ENCODE assay signal across 21 cellular contexts in genomic region chr1:31755197-31755611, GRCh38. TPM values are rescaled to one million over a fixed set of nuclear protein-coding genes. Genes with fewer than 3 reads are reported as not detected.
DNase-seq lines count a peak whose midpoint lies in the region; ATAC-seq and TF ChIP-seq lines count a peak whose summit lies in the region.
"Had no signal": no experiment of that assay in that cellular context is flagged by ENCODE, and none has a peak within 500 bp of the region (broad histone marks: within the 10 kb centered on the region; RNA-seq: fewer than 3 reads in every experiment).

No MANE protein-coding gene starts in this region.

- no peaks in the 10 kb centered on the region for H3K9me3 ChIP-seq in neural progenitor cell (ENCODE audit: low read depth)
- H3K9me3 ChIP-seq: vagina had no signal

- peaks cover 20% of the 10 kb centered on the region for H3K4me1 ChIP-seq in neural progenitor cell
- peaks cover 33% of the 10 kb centered on the region for H3K4me1 ChIP-seq in GM23338 (ENCODE audit: insufficient read depth)

- H4K20me1 ChIP-seq in neural progenitor cell (ENCODE audit: low read depth) (peaks cover 8% of the 10 kb centered on the region), GM23338 (replicated peaks; ENCODE audit: insufficient read depth) (peaks cover 3% of the 10 kb centered on the region; the same call in 1 of the 2 replicates)

- H3K4me3 Mint-ChIP-seq in neural progenitor cell (peak overlapping the region; percentile 14), GM23338 (no peak overlapping the region)
- H3K4me3 Mint-ChIP-seq: CD4-positive, CD25-positive, alpha-beta regulatory T cell; natural killer cell; stimulated activated naive B cell treated with anti-CD40 and anti-IgM and Interleukin-4, amounts not matched to agents 10 μg/mL and 1 μg/mL and 100 μg/mL, for 72 hours had no signal

- TF ChIP-seq CTCF in epithelial cell of esophagus (IDR thresholded peaks at IDR 0.05; ENCODE audit: insufficient read depth, low read depth, low read length, missing control alignments) (no peak), neural progenitor cell (IDR thresholded peaks at IDR 0.05) (no peak), GM23338 (conservative IDR thresholded peaks at IDR 0.05; ENCODE audit: low read depth in 2 of 2) (no peak)

- H3K27ac Mint-ChIP-seq in neural progenitor cell (peak overlapping the region; percentile 16), GM23338 (no peak overlapping the region)
- no peak overlapping the region for H3K27ac Mint-ChIP-seq in activated naive CD4-positive, alpha-beta T cell treated with anti-CD3 and anti-CD28 coated beads, Interleukin-2, amount 50 U/mL, for 72 hours
- H3K27ac Mint-ChIP-seq: CD4-positive, CD25-positive, alpha-beta regulatory T cell; stimulated activated naive B cell treated with anti-CD40 and anti-IgM and Interleukin-4, amounts not matched to agents 10 μg/mL and 1 μg/mL and 100 μg/mL, for 72 hours had no signal

- peaks cover 4% of the 10 kb centered on the region for H3K79me2 ChIP-seq in neural progenitor cell (ENCODE audit: low read depth)
- H3K79me2 ChIP-seq in GM23338 (replicated peaks; ENCODE audit: insufficient read depth): peaks cover 13% of the 10 kb centered on the region; the same call in 1 of the 2 replicates

- H3K27ac ChIP-seq in neural progenitor cell (no peak overlapping the region), GM23338 (ENCODE audit: low read depth) (no peak overlapping the region)
- H3K27ac ChIP-seq: brain microvascular endothelial cell, HL-60, vagina had no signal

- H3K9ac ChIP-seq in neural progenitor cell: no peak overlapping the region

- H3K36me3 Mint-ChIP-seq in neural progenitor cell (no peaks in the 10 kb centered on the region), GM23338 (ENCODE audit: low read depth) (no peaks in the 10 kb centered on the region; the same call in 2 of the 3 replicates)
- H3K36me3 Mint-ChIP-seq in activated naive CD4-positive, alpha-beta T cell treated with anti-CD3 and anti-CD28 coated beads, Interleukin-2, amount 50 U/mL, for 72 hours: no peaks in the 10 kb centered on the region
- H3K36me3 Mint-ChIP-seq: CD4-positive, CD25-positive, alpha-beta regulatory T cell; natural killer cell; stimulated activated naive B cell treated with anti-CD40 and anti-IgM and Interleukin-4, amounts not matched to agents 10 μg/mL and 1 μg/mL and 100 μg/mL, for 72 hours had no signal

- no peaks in the 10 kb centered on the region for H3K9me3 Mint-ChIP-seq in neural progenitor cell
- no peaks in the 10 kb centered on the region for H3K9me3 Mint-ChIP-seq in activated naive CD4-positive, alpha-beta T cell treated with anti-CD3 and anti-CD28 coated beads, Interleukin-2, amount 50 U/mL, for 72 hours
- no peaks in the 10 kb centered on the region; the same call in 1 of the 3 replicates for H3K9me3 Mint-ChIP-seq in GM23338
- H3K9me3 Mint-ChIP-seq: natural killer cell; stimulated activated naive B cell treated with anti-CD40 and anti-IgM and Interleukin-4, amounts not matched to agents 10 μg/mL and 1 μg/mL and 100 μg/mL, for 72 hours had no signal

- peaks cover 51% of the 10 kb centered on the region for H3K4me1 Mint-ChIP-seq in neural progenitor cell
- peaks cover 59% of the 10 kb centered on the region for H3K4me1 Mint-ChIP-seq in GM23338

- H3K27me3 ChIP-seq in neural progenitor cell (no peaks in the 10 kb centered on the region), GM23338 (ENCODE audit: insufficient read depth) (no peaks in the 10 kb centered on the region)
- H3K27me3 ChIP-seq: brain microvascular endothelial cell, vagina had no signal

- H3K4me3 ChIP-seq in epithelial cell of esophagus (ENCODE audit: low read length) (no peak overlapping the region), neural progenitor cell (no peak overlapping the region), GM23338 (no peak overlapping the region)
- H3K4me3 ChIP-seq: vagina had no signal

- no peak overlapping the region for H3K4me2 ChIP-seq in neural progenitor cell
- no peak overlapping the region for H3K4me2 ChIP-seq in GM23338

- ATAC-seq in activated naive CD4-positive, alpha-beta T cell treated with anti-CD3 and anti-CD28 coated beads, Interleukin-2, amount 50 U/mL, for 72 hours: no peak
- no peak for ATAC-seq in GM23338
- ATAC-seq: natural killer cell; sciatic nerve; stimulated activated naive B cell treated with anti-CD40 and anti-IgM and Interleukin-4, amounts not matched to agents 10 μg/mL and 1 μg/mL and 100 μg/mL, for 72 hours had no signal

- DNase-seq in DMS79 (lab: John Stamatoyannopoulos, UW): peak; percentile 71
- DNase-seq in NCI-H69 (lab: John Stamatoyannopoulos, UW): peak; percentile 4
- peak; percentile 51 for DNase-seq in epithelial cell of esophagus (ENCODE audit: low read depth)
- DNase-seq in neural progenitor cell (ENCODE audit: low spot score): no peak
- DNase-seq in activated naive CD4-positive, alpha-beta T cell treated with anti-CD3 and anti-CD28 coated beads, Interleukin-2, amount 50 U/mL, for 72 hours (ENCODE audit: low spot score in 2 of 2): no peak
- DNase-seq in activated naive CD4-positive, alpha-beta T cell (lab: John Stamatoyannopoulos, UW): no peak
- DNase-seq in NCI-H2171 (lab: John Stamatoyannopoulos, UW): no peak
- no peak for DNase-seq in GM23338 (ENCODE audit: low spot score)
- DNase-seq: activated CD4-positive, alpha-beta T cell treated with anti-CD3 and anti-CD28 coated beads, Interleukin-2, amount 50 U/mL, for 4 hours; activated gamma-delta T cell; brain microvascular endothelial cell; CD4-positive, CD25-positive, alpha-beta regulatory T cell; H7; Kasumi-1; natural killer cell; NCI-H187; stimulated activated naive B cell treated with anti-CD40 and anti-IgM and Interleukin-4, amounts not matched to agents 10 μg/mL and 1 μg/mL and 100 μg/mL, for 72 hours; T-helper 9 cell had no signal

- no peaks in the 10 kb centered on the region for H3K36me3 ChIP-seq in neural progenitor cell
- no peaks in the 10 kb centered on the region for H3K36me3 ChIP-seq in GM23338 (ENCODE audit: insufficient read depth)
- H3K36me3 ChIP-seq: brain microvascular endothelial cell, vagina had no signal

- peaks cover 9% of the 10 kb centered on the region for H3K27me3 Mint-ChIP-seq in neural progenitor cell (ENCODE audit: insufficient read depth, low read depth)
- peaks cover 18% of the 10 kb centered on the region for H3K27me3 Mint-ChIP-seq in GM23338 (ENCODE audit: insufficient read depth, low read depth, poor library complexity)

- H3F3A ChIP-seq in neural progenitor cell (ENCODE audit: low read depth) (peaks cover 5% of the 10 kb centered on the region), GM23338 (replicated peaks; ENCODE audit: low read depth) (peaks cover 9% of the 10 kb centered on the region; the same call in 1 of the 2 replicates)

- H2AFZ ChIP-seq in neural progenitor cell (replicated peaks) (no peak overlapping the region), GM23338 (no peak overlapping the region)

- H3K9me2 ChIP-seq in GM23338 (ENCODE audit: insufficient read depth): no peaks in the 10 kb centered on the region

TF ChIP-seq in GM23338, 12 proteins besides CTCF, POLR2A, EP300 and RAD21 (continues in another document):
- TF ChIP-seq EZH2 (IDR thresholded peaks at IDR 0.05; ENCODE audit: low read depth, unreplicated experiment) (no peak), ZNF114 (CRISPR knock-in tag; IDR thresholded peaks at IDR 0.05) (no peak), ETS1 (IDR thresholded peaks at IDR 0.05) (no peak), REST (IDR thresholded peaks at IDR 0.05; ENCODE audit: unreplicated experiment) (no peak), ZNF331 (CRISPR knock-in tag; IDR thresholded peaks at IDR 0.05; ENCODE audit: low read depth) (no peak)

RNA-seq across cellular contexts. Expression of gene ADGRB2, which starts 8.9 kb away (rescaled TPM):
- total RNA-seq in neural progenitor cell (ENCODE audit: low replicate concordance): 7.1 and 21.2 TPM in 2 replicates
- 1 to 10 TPM in 1 of 2 donors, under 1 TPM in 1; 0.49 to 1.1 TPM for total RNA-seq in activated naive CD4-positive, alpha-beta T cell treated with anti-CD3 and anti-CD28 coated beads, Interleukin-2, amount 50 U/mL, for 72 hours
- total RNA-seq in GM23338 (2014; rRNA removed; shearing (Covaris generic)): 20.9 and 27.8 TPM in 2 replicates
- 7.9 and 8.0 TPM in 2 replicates for polyA plus RNA-seq in GM23338 (2016; fragmentation: Nextera tagmentation; extraction: Ambion mirVana)

RNA-seq across cellular contexts. Expression of gene COL16A1, which starts 51.4 kb away (rescaled TPM):
- total RNA-seq in neural progenitor cell (ENCODE audit: low replicate concordance): 0.22 and 7.0 TPM in 2 replicates
- under 1 TPM in 1 of 2 donors, not detected in 1; 0.21 TPM for total RNA-seq in activated naive CD4-positive, alpha-beta T cell treated with anti-CD3 and anti-CD28 coated beads, Interleukin-2, amount 50 U/mL, for 72 hours
- total RNA-seq in GM23338 (2014; rRNA removed; shearing (Covaris generic)): 13.2 and 15.7 TPM in 2 replicates
- 3.4 and 4.2 TPM in 2 replicates for polyA plus RNA-seq in GM23338 (2016; fragmentation: Nextera tagmentation; extraction: Ambion mirVana)
- total RNA-seq: CD4-positive, CD25-positive, alpha-beta regulatory T cell had no signal
- polyA plus RNA-seq: CD4-positive, CD25-positive, alpha-beta regulatory T cell had no signal

Comparison
In these comparisons a context has a peak if more than half of its experiments do, and no peak if none do; other contexts are left out.
1. DNase-seq: peak in DMS79 (single experiment), NCI-H69 (single experiment) and epithelial cell of esophagus (single experiment); none in neural progenitor cell (single experiment), activated naive CD4-positive, alpha-beta T cell treated with anti-CD3 and anti-CD28 coated beads, Interleukin-2, amount 50 U/mL, for 72 hours (0 of 2), activated naive CD4-positive, alpha-beta T cell (0 of 4), NCI-H2171 (single experiment) and GM23338 (single experiment).